Comparison of ENCODE assay signal across 1 cellular context in genomic region chr6:50734488-50734887, GRCh38.
TF ChIP-seq lines count a peak whose summit lies in the region.

No MANE protein-coding gene starts in this region.

TF ChIP-seq in HepG2, 621 proteins besides CTCF, POLR2A, EP300 and RAD21 (continued from another document):
- TF ChIP-seq ZHX1 (CRISPR knock-in tag; IDR thresholded peaks at IDR 0.05; ENCODE audit: low read depth) = no peak
